In genomic region chr17:8120520-8121443, GRCh38 we compare ENCODE assay signal across 1 cellular context.
A peak's percentile ranks its signal among the peaks of the same experiment; 100 is the strongest.
TF ChIP-seq lines count a peak whose summit lies in the region.

No MANE protein-coding gene starts in this region.

TF ChIP-seq in HepG2, 621 proteins besides CTCF, POLR2A, EP300 and RAD21 (continued from another document and continues in another):
- TF ChIP-seq PITX1 (CRISPR knock-in tag; IDR thresholded peaks at IDR 0.05) (no peak; the same call in 1 of the 2 replicates), ZNF124 (CRISPR knock-in tag; IDR thresholded peaks at IDR 0.05) (peak; percentile 51; the same call in 1 of the 2 replicates), ZNF720 (CRISPR knock-in tag; IDR thresholded peaks at IDR 0.05) (no peak), ARNT2 (CRISPR knock-in tag; IDR thresholded peaks at IDR 0.05; ENCODE audit: low read depth) (0 out of 2 replicates have a peak, but pooled peaks have one; percentile 30), CREB1 (IDR thresholded peaks at IDR 0.05) (peak; percentile 35; the same call in 1 of the 2 replicates), CREB1 (CRISPR knock-in tag; IDR thresholded peaks at IDR 0.05) (no peak; the same call in 1 of the 2 replicates), DR1 (CRISPR knock-in tag; IDR thresholded peaks at IDR 0.05) (peak; percentile 14; the same call in 1 of the 2 replicates), ASH2L (IDR thresholded peaks at IDR 0.05; ENCODE audit: insufficient read length, low read depth, low read length) (peak; percentile 67), ZNF772 (CRISPR knock-in tag; IDR thresholded peaks at IDR 0.05) (no peak), ZNF256 (CRISPR knock-in tag; conservative IDR thresholded peaks at IDR 0.05) (0 out of 2 replicates have a peak, but pooled peaks have one; percentile 40), HNF4A (CRISPR knock-in tag; IDR thresholded peaks at IDR 0.05) (0 out of 2 replicates have a peak, but pooled peaks have one; percentile 5), ZBTB3 (CRISPR knock-in tag; IDR thresholded peaks at IDR 0.05; ENCODE audit: borderline replicate concordance, low read depth) (0 out of 2 replicates have a peak, but pooled peaks have one; percentile 36), PATZ1 (CRISPR knock-in tag; IDR thresholded peaks at IDR 0.05) (peak; percentile 8; the same call in 1 of the 2 replicates), NFIC (IDR thresholded peaks at IDR 0.05; ENCODE audit: low read length) (0 out of 2 replicates have a peak, but pooled peaks have one; percentile 31), ATF2 (CRISPR knock-in tag; IDR thresholded peaks at IDR 0.05) (0 out of 2 replicates have a peak, but pooled peaks have one; percentile 16), TFAP4 (IDR thresholded peaks at IDR 0.05; ENCODE audit: borderline replicate concordance, low read depth) (0 out of 2 replicates have a peak, but pooled peaks have one; percentile 13), ZFP36L1 (CRISPR knock-in tag; IDR thresholded peaks at IDR 0.05) (0 out of 2 replicates have a peak, but pooled peaks have one; percentile 63), ZNF710 (CRISPR knock-in tag; IDR thresholded peaks at IDR 0.05; ENCODE audit: borderline replicate concordance) (0 out of 2 replicates have a peak, but pooled peaks have one; percentile 16), RBM22 (optimal IDR thresholded peaks at IDR 0.05; ENCODE audit: low read length) (no peak), KDM5B (CRISPR knock-in tag; IDR thresholded peaks at IDR 0.05; ENCODE audit: borderline replicate concordance) (0 out of 2 replicates have a peak, but pooled peaks have one; percentile 19), TIGD3 (CRISPR knock-in tag; IDR thresholded peaks at IDR 0.05; ENCODE audit: borderline replicate concordance) (no peak), TOPORS (CRISPR knock-in tag; IDR thresholded peaks at IDR 0.05) (0 out of 2 replicates have a peak, but pooled peaks have one; percentile 25), NFKB2 (CRISPR knock-in tag; IDR thresholded peaks at IDR 0.05; ENCODE audit: borderline replicate concordance) (peak; percentile 63; the same call in 1 of the 2 replicates), GABPA (IDR thresholded peaks at IDR 0.05; ENCODE audit: low read depth, low read length) (no peak), GABPA (CRISPR knock-in tag; IDR thresholded peaks at IDR 0.05; ENCODE audit: low read depth) (0 out of 2 replicates have a peak, but pooled peaks have one; percentile 39), CHCHD3 (CRISPR knock-in tag; IDR thresholded peaks at IDR 0.05) (no peak), ZFP90 (CRISPR knock-in tag; IDR thresholded peaks at IDR 0.05; ENCODE audit: borderline replicate concordance) (0 out of 2 replicates have a peak, but pooled peaks have one; percentile 7), MYC (CRISPR knock-in tag; IDR thresholded peaks at IDR 0.05; ENCODE audit: borderline replicate concordance) (peak; percentile 48; the same call in 1 of the 2 replicates), KDM2A (CRISPR knock-in tag; IDR thresholded peaks at IDR 0.05; ENCODE audit: borderline replicate concordance, low read depth) (peak; percentile 59; the same call in 1 of the 2 replicates), FOXK1 (CRISPR knock-in tag; IDR thresholded peaks at IDR 0.05; ENCODE audit: borderline replicate concordance, low read depth) (peak; percentile 44; the same call in 1 of the 2 replicates), ZNF335 (CRISPR knock-in tag; IDR thresholded peaks at IDR 0.05) (no peak), TGIF2 (CRISPR knock-in tag; IDR thresholded peaks at IDR 0.05) (peak; percentile 45; the same call in 1 of the 2 replicates), ZNF556 (CRISPR knock-in tag; IDR thresholded peaks at IDR 0.05; ENCODE audit: borderline replicate concordance) (peak; percentile 20; the same call in 1 of the 2 replicates), ZMYM2 (CRISPR knock-in tag; IDR thresholded peaks at IDR 0.05) (peak; percentile 82; the same call in 1 of the 2 replicates), ZSCAN29 (CRISPR knock-in tag; conservative IDR thresholded peaks at IDR 0.05) (0 out of 2 replicates have a peak, but pooled peaks have one; percentile 60), PRDM15 (CRISPR knock-in tag; IDR thresholded peaks at IDR 0.05) (no peak), CEBPB (IDR thresholded peaks at IDR 0.05; ENCODE audit: borderline replicate concordance, low read depth, low read length) (peak; percentile 55; the same call in 1 of the 2 replicates), RBM39 (IDR thresholded peaks at IDR 0.05; ENCODE audit: low read depth, low read length, poor library complexity, severe bottlenecking) (peak; percentile 78), SMAD1 (CRISPR knock-in tag; IDR thresholded peaks at IDR 0.05; ENCODE audit: borderline replicate concordance, low read depth) (peak; percentile 68; the same call in 1 of the 2 replicates), ZNF350 (CRISPR knock-in tag; IDR thresholded peaks at IDR 0.05; ENCODE audit: borderline replicate concordance, low read depth) (peak; percentile 85; the same call in 1 of the 2 replicates), HOXA5 (CRISPR knock-in tag; IDR thresholded peaks at IDR 0.05) (no peak), ZNF468 (CRISPR knock-in tag; IDR thresholded peaks at IDR 0.05) (0 out of 2 replicates have a peak, but pooled peaks have one; percentile 54), PRPF4 (IDR thresholded peaks at IDR 0.05; ENCODE audit: low read depth, low read length, poor library complexity, severe bottlenecking) (peak; percentile 57), ZNF564 (CRISPR knock-in tag; IDR thresholded peaks at IDR 0.05) (no peak), MAF1 (CRISPR knock-in tag; IDR thresholded peaks at IDR 0.05; ENCODE audit: borderline replicate concordance) (peak; percentile 93; the same call in 1 of the 2 replicates), MAZ (IDR thresholded peaks at IDR 0.05; ENCODE audit: borderline replicate concordance, low read depth, low read length) (peak; percentile 19; the same call in 1 of the 2 replicates), MAZ (CRISPR knock-in tag; IDR thresholded peaks at IDR 0.05; ENCODE audit: low read depth) (no peak), CBX1 (IDR thresholded peaks at IDR 0.05; ENCODE audit: low read depth) (peak; percentile 68), ZNF24 (IDR thresholded peaks at IDR 0.05) (peak; percentile 94), ZBTB20 (CRISPR knock-in tag; IDR thresholded peaks at IDR 0.05; ENCODE audit: borderline replicate concordance, low read depth) (peak; percentile 52; the same call in 1 of the 2 replicates), HIVEP1 (CRISPR knock-in tag; IDR thresholded peaks at IDR 0.05) (no peak; the same call in 1 of the 2 replicates), AHR (CRISPR knock-in tag; IDR thresholded peaks at IDR 0.05) (0 out of 2 replicates have a peak, but pooled peaks have one; percentile 36), KMT2A (CRISPR knock-in tag; IDR thresholded peaks at IDR 0.05) (peak; percentile 1; the same call in 1 of the 2 replicates), KLF11 (CRISPR knock-in tag; IDR thresholded peaks at IDR 0.05) (0 out of 2 replicates have a peak, but pooled peaks have one; percentile 1), ZEB1 (IDR thresholded peaks at IDR 0.05; ENCODE audit: insufficient replicate concordance, low read depth) (peak; percentile 56), KDM1A (CRISPR knock-in tag; IDR thresholded peaks at IDR 0.05) (peak; percentile 79; the same call in 1 of the 2 replicates), EED (CRISPR knock-in tag; IDR thresholded peaks at IDR 0.05) (no peak), ZNF280B (CRISPR knock-in tag; IDR thresholded peaks at IDR 0.05; ENCODE audit: borderline replicate concordance) (no peak)
